Comparison of ENCODE assay signal across 11 cellular contexts in genomic region chr10:99555371-99556224, GRCh38. TPM values are rescaled to one million over a fixed set of nuclear protein-coding genes. Genes with fewer than 3 reads are reported as not detected.
A peak's percentile ranks its signal among the peaks of the same experiment; 100 is the strongest.
DNase-seq lines count a peak whose midpoint lies in the region; ATAC-seq, FAIRE-seq and TF ChIP-seq lines count a peak whose summit lies in the region.
"Had no signal": no experiment of that assay in that cellular context is flagged by ENCODE, and none has a peak within 500 bp of the region (broad histone marks: within the 10 kb centered on the region; RNA-seq: fewer than 3 reads in every experiment).

No MANE protein-coding gene starts in this region.

- no peak for FAIRE-seq in urothelium cell line (lab: Jason Lieb, UNC)

- no peaks in the 10 kb centered on the region for H3K9me2 ChIP-seq in MM.1S (replicated peaks; ENCODE audit: insufficient read depth, low read length)

- TF ChIP-seq CTCF in MM.1S (IDR thresholded peaks at IDR 0.05; ENCODE audit: low read length), result no peak

- H2AFZ ChIP-seq in MM.1S (ENCODE audit: low read length), result peak overlapping the region; percentile 56

- ATAC-seq in HG02763 (IDR thresholded peaks at IDR 0.05; ENCODE audit: unreplicated experiment), result peak; percentile 71

- peak; percentile 39 for DNase-seq in stimulated activated CD4-positive, alpha-beta T cell treated with anti-CD3 and anti-CD28 coated beads, Interleukin-15, amount 100 ng/mL, for 24 hours
- no peak for DNase-seq in stimulated activated CD4-positive, alpha-beta T cell treated with anti-CD3 and anti-CD28 coated beads, Interleukin-12 subunit alpha, Interleukin-12 subunit beta, amount 100 ng/mL, for 4 hours
- DNase-seq in MM.1S (peak; percentile 66), iPS-NIHi11 (ENCODE audit: low spot score) (no peak), NCI-H748 (lab: John Stamatoyannopoulos, UW; ENCODE audit: unreplicated experiment) (no peak), dermis blood vessel endothelial cell (no peak), urothelium cell line (ENCODE audit: low spot score) (no peak)
- DNase-seq: glutamatergic neuron, T-helper 9 cell had no signal

- H3K9ac ChIP-seq in MM.1S (ENCODE audit: low read length), result 0 out of 2 replicates have a peak overlapping the region, but pooled peaks have one; percentile 8

- H3F3A ChIP-seq in MM.1S (ENCODE audit: insufficient read depth, low read length), result peaks cover 14% of the 10 kb centered on the region

- no peaks in the 10 kb centered on the region for H3K27me3 ChIP-seq in MM.1S (replicated peaks; ENCODE audit: insufficient read depth, low read length)

- peak overlapping the region; percentile 81 for H3K4me2 ChIP-seq in MM.1S (ENCODE audit: low read depth, low read length)

- H4K20me1 ChIP-seq in MM.1S (ENCODE audit: insufficient read depth, low read length), result no peaks in the 10 kb centered on the region

- peak overlapping the region; percentile 12; the same call in 1 of the 2 replicates for H3K27ac ChIP-seq in MM.1S (ENCODE audit: low read length)
- H3K27ac ChIP-seq: C4-2B had no signal

- no peaks in the 10 kb centered on the region for H3K79me2 ChIP-seq in MM.1S (ENCODE audit: low read length)

- H3K4me3 ChIP-seq in MM.1S (ENCODE audit: low read length), result peak overlapping the region; percentile 42

- no peaks in the 10 kb centered on the region for H3K9me3 ChIP-seq in MM.1S (replicated peaks; ENCODE audit: insufficient read depth, low read length)

- peaks cover 26% of the 10 kb centered on the region for H3K4me1 ChIP-seq in MM.1S (ENCODE audit: low read length)

- H3K36me3 ChIP-seq in MM.1S (replicated peaks; ENCODE audit: insufficient read depth, low read length), result no peaks in the 10 kb centered on the region

RNA-seq across cellular contexts. Expression of gene NKX2-3, which starts 22.9 kb away (rescaled TPM):
- not detected in 2 replicates for total RNA-seq in dermis blood vessel endothelial cell

Comparison
In these comparisons a context has a peak if more than half of its experiments do, and no peak if none do; other contexts are left out.
1. DNase-seq: peak in stimulated activated CD4-positive, alpha-beta T cell treated with anti-CD3 and anti-CD28 coated beads, Interleukin-15, amount 100 ng/mL, for 24 hours (single experiment) and MM.1S (single experiment); none in stimulated activated CD4-positive, alpha-beta T cell treated with anti-CD3 and anti-CD28 coated beads, Interleukin-12 subunit alpha, Interleukin-12 subunit beta, amount 100 ng/mL, for 4 hours (single experiment), iPS-NIHi11 (single experiment), NCI-H748 (single experiment), dermis blood vessel endothelial cell (single experiment) and urothelium cell line (single experiment).